10 cellular contexts compared by ENCODE assay signal in genomic region chr17:28738680-28739384, GRCh38.
DNase-seq lines count a peak whose midpoint lies in the region; ATAC-seq and TF ChIP-seq lines count a peak whose summit lies in the region.
"Had no signal": no experiment of that assay in that cellular context is flagged by ENCODE, and none has a peak within 500 bp of the region (broad histone marks: within the 10 kb centered on the region; RNA-seq: fewer than 3 reads in every experiment).

No MANE protein-coding gene starts in this region.

- peaks cover 11% of the 10 kb centered on the region for H3K4me1 ChIP-seq in HAP-1

- peaks cover 30% of the 10 kb centered on the region for H3K4me1 Mint-ChIP-seq in nephron progenitor cell

- TF ChIP-seq CTCF in GM06990 (IDR thresholded peaks at IDR 0.05; ENCODE audit: insufficient read depth, low read length, poor library complexity, severe bottlenecking) (no peak), nephron progenitor cell (IDR thresholded peaks at IDR 0.05) (no peak)

- no peaks in the 10 kb centered on the region for H3K27me3 ChIP-seq in GM06990 (replicated peaks; ENCODE audit: control insufficient read depth, insufficient read depth, low read length)
- no peaks in the 10 kb centered on the region for H3K27me3 ChIP-seq in HAP-1 (ENCODE audit: low read depth)

- peaks cover 10% of the 10 kb centered on the region for H3K36me3 Mint-ChIP-seq in nephron progenitor cell (ENCODE audit: low read depth)

- H3K36me3 ChIP-seq in GM06990 (ENCODE audit: control insufficient read depth, insufficient read depth, low read length) = peaks cover 2% of the 10 kb centered on the region
- peaks cover 5% of the 10 kb centered on the region for H3K36me3 ChIP-seq in HAP-1 (replicated peaks)

- H3K9me3 Mint-ChIP-seq in nephron progenitor cell = no peaks in the 10 kb centered on the region

- peak overlapping the region; percentile 68 for H3K27ac Mint-ChIP-seq in nephron progenitor cell

- H3K4me3 ChIP-seq in GM06990 (replicated peaks; ENCODE audit: low read depth, low read length) = peak overlapping the region; percentile 35
- no peak overlapping the region for H3K4me3 ChIP-seq in HAP-1

- peak; percentile 81 for DNase-seq in GM06990 (ENCODE audit: extremely low read depth, insufficient read length)
- DNase-seq in activated T-cell treated with anti-CD3 and anti-CD28 coated beads for 1 hour (ENCODE audit: low read depth) = peak; percentile 16
- DNase-seq in nephron progenitor cell = no peak
- DNase-seq in NCI-H1105 (lab: John Stamatoyannopoulos, UW) = no peak
- DNase-seq in COR-L47 (lab: John Stamatoyannopoulos, UW) = no peak
- no peak for DNase-seq in SKM-1 treated with dmso at 0.1 percent for 144 hours (lab: John Stamatoyannopoulos, UW; ENCODE audit: unreplicated experiment)
- DNase-seq in HAP-1 (ENCODE audit: low spot score in 2 of 2) = no peak
- DNase-seq: Caco-2, NCI-H510A had no signal

- ATAC-seq in HG02798 (IDR thresholded peaks at IDR 0.05; ENCODE audit: poor library complexity, unreplicated experiment) = peak; percentile 33

- no peaks in the 10 kb centered on the region for H3K27me3 Mint-ChIP-seq in nephron progenitor cell (ENCODE audit: low read depth, poor library complexity)

- in situ Hi-C loops in HAP-1 (cut with MboI; ENCODE audit: low sequenced_read_pairs) = no loop called here

- no peak overlapping the region for H3K4me3 Mint-ChIP-seq in nephron progenitor cell

- no peaks in the 10 kb centered on the region for H3K9me3 ChIP-seq in HAP-1
- H3K9me3 ChIP-seq: Caco-2 had no signal

Comparison
In these comparisons a context has a peak if more than half of its experiments do, and no peak if none do; other contexts are left out.
1. DNase-seq: peak in GM06990 (single experiment) and activated T-cell treated with anti-CD3 and anti-CD28 coated beads for 1 hour (single experiment); none in nephron progenitor cell (single experiment), NCI-H1105 (single experiment), COR-L47 (single experiment), SKM-1 treated with dmso at 0.1 percent for 144 hours (single experiment) and HAP-1 (0 of 2).